Comparison of ENCODE assay signal across 1 cellular context in genomic region chr6:3403244-3404154, GRCh38.
TF ChIP-seq lines count a peak whose summit lies in the region.

No MANE protein-coding gene starts in this region.

TF ChIP-seq in HepG2, 621 proteins besides CTCF, POLR2A, EP300 and RAD21 (continued from another document and continues in another):
- no peak for TF ChIP-seq ZBTB49 (CRISPR knock-in tag; IDR thresholded peaks at IDR 0.05; ENCODE audit: borderline replicate concordance)
- TF ChIP-seq HMGA1 (CRISPR knock-in tag; conservative IDR thresholded peaks at IDR 0.05): no peak
- TF ChIP-seq KMT2B (CRISPR knock-in tag; IDR thresholded peaks at IDR 0.05): peak; percentile 67
- TF ChIP-seq ZNF557 (CRISPR knock-in tag; IDR thresholded peaks at IDR 0.05): peak; percentile 84
- peak; percentile 76; the same call in 1 of the 2 replicates for TF ChIP-seq HOXD1 (CRISPR knock-in tag; IDR thresholded peaks at IDR 0.05)
- peak; percentile 96 for TF ChIP-seq FOXK2 (IDR thresholded peaks at IDR 0.05)
- peak; percentile 42; the same call in 1 of the 2 replicates for TF ChIP-seq ZFX (CRISPR knock-in tag; IDR thresholded peaks at IDR 0.05; ENCODE audit: low read depth)
- TF ChIP-seq HBP1 (CRISPR knock-in tag; IDR thresholded peaks at IDR 0.05; ENCODE audit: low read depth): peak; percentile 78
- TF ChIP-seq ATF6 (CRISPR knock-in tag; conservative IDR thresholded peaks at IDR 0.05): 0 out of 2 replicates have a peak, but pooled peaks have one; percentile 80
- TF ChIP-seq ZNF773 (CRISPR knock-in tag; IDR thresholded peaks at IDR 0.05; ENCODE audit: borderline replicate concordance): no peak
- peak; percentile 67 for TF ChIP-seq RBM22 (optimal IDR thresholded peaks at IDR 0.05; ENCODE audit: low read length)
- peak; percentile 75 for TF ChIP-seq MNT (IDR thresholded peaks at IDR 0.05)
- no peak for TF ChIP-seq SSRP1 (CRISPR knock-in tag; IDR thresholded peaks at IDR 0.05)
- TF ChIP-seq MYNN (CRISPR knock-in tag; IDR thresholded peaks at IDR 0.05; ENCODE audit: low read depth): no peak
- peak; percentile 75; the same call in 1 of the 2 replicates for TF ChIP-seq YEATS2 (CRISPR knock-in tag; IDR thresholded peaks at IDR 0.05; ENCODE audit: borderline replicate concordance)
- TF ChIP-seq ATF4 (CRISPR knock-in tag; IDR thresholded peaks at IDR 0.05): peak in 1 of 2 experiments; percentile 89; a peak in 2 of 4 replicates
- no peak for TF ChIP-seq NR1H2 (CRISPR knock-in tag; IDR thresholded peaks at IDR 0.05; ENCODE audit: borderline replicate concordance, low read depth)
- peak; percentile 90 for TF ChIP-seq CREM (IDR thresholded peaks at IDR 0.05)
- no peak for TF ChIP-seq CREM (CRISPR knock-in tag; IDR thresholded peaks at IDR 0.05)
- no peak for TF ChIP-seq ATRX (CRISPR knock-in tag; IDR thresholded peaks at IDR 0.05; ENCODE audit: borderline replicate concordance)
- no peak for TF ChIP-seq NFE2 (CRISPR knock-in tag; IDR thresholded peaks at IDR 0.05)
- TF ChIP-seq TCF7 (IDR thresholded peaks at IDR 0.05; ENCODE audit: low read depth): peak; percentile 80
- TF ChIP-seq KLF16 (CRISPR knock-in tag; IDR thresholded peaks at IDR 0.05): peak in 1 of 2 experiments; percentile 97; a peak in 2 of 4 replicates
- TF ChIP-seq E2F2 (CRISPR knock-in tag; IDR thresholded peaks at IDR 0.05; ENCODE audit: borderline replicate concordance): no peak
- TF ChIP-seq ZNF547 (CRISPR knock-in tag; IDR thresholded peaks at IDR 0.05): no peak; the same call in 1 of the 2 replicates
- TF ChIP-seq SALL2 (CRISPR knock-in tag; IDR thresholded peaks at IDR 0.05): 0 out of 2 replicates have a peak, but pooled peaks have one; percentile 74
- 0 out of 2 replicates have a peak, but pooled peaks have one; percentile 19 for TF ChIP-seq ARHGAP35 (CRISPR knock-in tag; IDR thresholded peaks at IDR 0.05; ENCODE audit: borderline replicate concordance)
- no peak for TF ChIP-seq ZNF20 (CRISPR knock-in tag; IDR thresholded peaks at IDR 0.05)
- TF ChIP-seq BRF2 (CRISPR knock-in tag; IDR thresholded peaks at IDR 0.05): peak; percentile 95
- TF ChIP-seq NFE2L1 (CRISPR knock-in tag; IDR thresholded peaks at IDR 0.05; ENCODE audit: borderline replicate concordance): no peak
- TF ChIP-seq ZNF543 (CRISPR knock-in tag; IDR thresholded peaks at IDR 0.05): no peak; the same call in 1 of the 2 replicates
- no peak for TF ChIP-seq CAMTA2 (CRISPR knock-in tag; IDR thresholded peaks at IDR 0.05; ENCODE audit: borderline replicate concordance)
- TF ChIP-seq RBFOX2 (IDR thresholded peaks at IDR 0.05; ENCODE audit: low read depth, low read length): peak; percentile 70
- TF ChIP-seq HMGXB3 (CRISPR knock-in tag; IDR thresholded peaks at IDR 0.05; ENCODE audit: borderline replicate concordance): peak; percentile 85; the same call in 1 of the 2 replicates
- peak; percentile 98 for TF ChIP-seq NCOA2 (CRISPR knock-in tag; IDR thresholded peaks at IDR 0.05)
- no peak for TF ChIP-seq ZNF225 (CRISPR knock-in tag; IDR thresholded peaks at IDR 0.05)
- TF ChIP-seq ZFY (CRISPR knock-in tag; IDR thresholded peaks at IDR 0.05): no peak
- TF ChIP-seq SRSF1 (optimal IDR thresholded peaks at IDR 0.05; ENCODE audit: low read depth, low read length): peak; percentile 65
- TF ChIP-seq ZNF713 (CRISPR knock-in tag; IDR thresholded peaks at IDR 0.05): no peak
- peak; percentile 80; the same call in 1 of the 2 replicates for TF ChIP-seq ZNF414 (CRISPR knock-in tag; IDR thresholded peaks at IDR 0.05)
- peak; percentile 93; the same call in 1 of the 2 replicates for TF ChIP-seq ZSCAN20 (CRISPR knock-in tag; IDR thresholded peaks at IDR 0.05; ENCODE audit: borderline replicate concordance)
- TF ChIP-seq POGK (CRISPR knock-in tag; conservative IDR thresholded peaks at IDR 0.05): peak; percentile 88
- no peak for TF ChIP-seq RFX1 (IDR thresholded peaks at IDR 0.05)
- no peak for TF ChIP-seq GMEB2 (CRISPR knock-in tag; IDR thresholded peaks at IDR 0.05; ENCODE audit: low read depth)
- peak; percentile 77 for TF ChIP-seq RFXANK (CRISPR knock-in tag; IDR thresholded peaks at IDR 0.05)
